In genomic region chr11:67370351-67371076, GRCh38 we compare ENCODE assay signal across 1 cellular context.
A peak's percentile ranks its signal among the peaks of the same experiment; 100 is the strongest.
TF ChIP-seq lines count a peak whose summit lies in the region.

No MANE protein-coding gene starts in this region.

TF ChIP-seq in IMR-90, 13 proteins besides CTCF, POLR2A, EP300 and RAD21 (continued from another document):
- TF ChIP-seq ELK1 (IDR thresholded peaks at IDR 0.05; ENCODE audit: borderline replicate concordance, low read depth, low read length) (no peak), SMC3 (IDR thresholded peaks at IDR 0.05; ENCODE audit: low read depth, low read length) (no peak), NFE2L2 (IDR thresholded peaks at IDR 0.05; ENCODE audit: low read depth, low read length) (no peak), MXI1 (IDR thresholded peaks at IDR 0.05; ENCODE audit: borderline replicate concordance, low read depth, low read length) (peak; percentile 83), RCOR1 (IDR thresholded peaks at IDR 0.05; ENCODE audit: insufficient replicate concordance, low read length) (no peak), BHLHE40 (IDR thresholded peaks at IDR 0.05; ENCODE audit: low read depth, low read length) (peak; percentile 98)
